ENCODE assay signal across 2 cellular contexts in the genomic region with DNA sequence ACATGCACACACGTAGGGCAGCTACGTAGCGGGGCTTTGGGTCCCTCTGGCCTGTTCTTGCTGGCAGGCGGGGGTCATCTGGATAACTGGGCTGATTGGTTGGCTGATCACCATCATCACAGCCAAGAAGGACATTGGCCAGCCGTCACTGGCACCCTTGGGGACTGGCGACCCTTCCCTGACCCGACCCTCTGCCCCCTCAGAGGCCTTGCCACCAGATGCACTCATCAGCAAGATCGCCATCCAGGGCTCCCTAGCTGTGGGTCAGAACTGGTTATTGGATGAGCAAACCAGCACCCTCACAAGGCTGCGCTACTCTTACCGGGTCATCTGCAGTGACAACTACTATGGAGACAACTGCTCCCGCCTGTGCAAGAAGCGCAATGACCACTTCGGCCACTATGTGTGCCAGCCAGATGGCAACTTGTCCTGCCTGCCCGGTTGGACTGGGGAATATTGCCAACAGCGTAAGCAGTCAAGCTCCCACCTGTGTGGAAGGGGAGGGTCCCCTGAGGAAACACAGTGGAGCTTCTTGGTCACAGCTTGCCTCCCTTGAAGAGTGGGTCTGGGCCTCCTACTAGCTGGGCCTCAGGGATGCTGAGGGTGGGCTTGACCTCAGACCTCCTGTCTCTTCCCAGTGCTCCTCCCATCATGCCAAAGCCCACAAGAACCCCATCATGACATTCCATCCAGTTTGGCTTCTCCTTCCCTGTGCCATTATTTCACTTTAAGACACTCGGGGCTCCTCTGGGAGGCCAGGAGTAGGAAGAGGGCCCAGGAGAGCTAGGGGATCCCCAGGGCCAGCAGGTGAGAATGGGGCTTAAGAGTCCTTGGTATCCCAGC.
TF ChIP-seq lines count a peak whose summit lies in the region.

No MANE protein-coding gene starts in this region.

TF ChIP-seq in IMR-90, 13 proteins besides CTCF, POLR2A, EP300 and RAD21:
- TF ChIP-seq MAFK (IDR thresholded peaks at IDR 0.05; ENCODE audit: low read depth, low read length), result no peak
- no peak for TF ChIP-seq FOS (IDR thresholded peaks at IDR 0.05; ENCODE audit: low read depth, low read length)
- TF ChIP-seq BHLHE40 (IDR thresholded peaks at IDR 0.05; ENCODE audit: low read depth, low read length), result no peak
- no peak for TF ChIP-seq MAZ (IDR thresholded peaks at IDR 0.05; ENCODE audit: borderline replicate concordance, low read depth, low read length)
- TF ChIP-seq MXI1 (IDR thresholded peaks at IDR 0.05; ENCODE audit: borderline replicate concordance, low read depth, low read length), result no peak
- no peak for TF ChIP-seq RCOR1 (IDR thresholded peaks at IDR 0.05; ENCODE audit: insufficient replicate concordance, low read length)
- TF ChIP-seq RFX5 (IDR thresholded peaks at IDR 0.05; ENCODE audit: low read depth, low read length), result no peak
- TF ChIP-seq CHD1 (IDR thresholded peaks at IDR 0.05; ENCODE audit: low read depth, low read length), result no peak
- TF ChIP-seq, protein P1, sequence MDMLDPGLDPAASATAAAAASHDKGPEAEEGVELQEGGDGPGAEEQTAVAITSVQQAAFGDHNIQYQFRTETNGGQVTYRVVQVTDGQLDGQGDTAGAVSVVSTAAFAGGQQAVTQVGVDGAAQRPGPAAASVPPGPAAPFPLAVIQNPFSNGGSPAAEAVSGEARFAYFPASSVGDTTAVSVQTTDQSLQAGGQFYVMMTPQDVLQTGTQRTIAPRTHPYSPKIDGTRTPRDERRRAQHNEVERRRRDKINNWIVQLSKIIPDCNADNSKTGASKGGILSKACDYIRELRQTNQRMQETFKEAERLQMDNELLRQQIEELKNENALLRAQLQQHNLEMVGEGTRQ (IDR thresholded peaks at IDR 0.05; ENCODE audit: low read depth, low read length), result no peak
- TF ChIP-seq, protein P2, sequence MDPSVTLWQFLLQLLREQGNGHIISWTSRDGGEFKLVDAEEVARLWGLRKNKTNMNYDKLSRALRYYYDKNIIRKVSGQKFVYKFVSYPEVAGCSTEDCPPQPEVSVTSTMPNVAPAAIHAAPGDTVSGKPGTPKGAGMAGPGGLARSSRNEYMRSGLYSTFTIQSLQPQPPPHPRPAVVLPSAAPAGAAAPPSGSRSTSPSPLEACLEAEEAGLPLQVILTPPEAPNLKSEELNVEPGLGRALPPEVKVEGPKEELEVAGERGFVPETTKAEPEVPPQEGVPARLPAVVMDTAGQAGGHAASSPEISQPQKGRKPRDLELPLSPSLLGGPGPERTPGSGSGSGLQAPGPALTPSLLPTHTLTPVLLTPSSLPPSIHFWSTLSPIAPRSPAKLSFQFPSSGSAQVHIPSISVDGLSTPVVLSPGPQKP (IDR thresholded peaks at IDR 0.05; ENCODE audit: borderline replicate concordance, low read depth, low read length), result no peak
- no peak for TF ChIP-seq SMC3 (IDR thresholded peaks at IDR 0.05; ENCODE audit: low read depth, low read length)

TF ChIP-seq in endothelial cell of umbilical vein, 7 proteins besides CTCF, POLR2A, EP300 and RAD21:
- TF ChIP-seq POLR2AphosphoS5 (IDR thresholded peaks at IDR 0.05; ENCODE audit: insufficient read depth, low read depth, low read length) (no peak), MYC (IDR thresholded peaks at IDR 0.05; ENCODE audit: low read depth, low read length) (no peak), EZH2 (IDR thresholded peaks at IDR 0.05; ENCODE audit: borderline replicate concordance, low read depth, low read length, severe bottlenecking) (no peak), JUN (IDR thresholded peaks at IDR 0.05; ENCODE audit: borderline replicate concordance, insufficient read depth, insufficient read length, low read depth) (no peak), GATA2 (IDR thresholded peaks at IDR 0.05; ENCODE audit: insufficient read depth, insufficient read length, low read depth, low read length) (no peak), FOS (IDR thresholded peaks at IDR 0.05; ENCODE audit: borderline replicate concordance, insufficient read depth, low read length) (no peak)
- TF ChIP-seq, protein P3, sequence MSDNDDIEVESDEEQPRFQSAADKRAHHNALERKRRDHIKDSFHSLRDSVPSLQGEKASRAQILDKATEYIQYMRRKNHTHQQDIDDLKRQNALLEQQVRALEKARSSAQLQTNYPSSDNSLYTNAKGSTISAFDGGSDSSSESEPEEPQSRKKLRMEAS (IDR thresholded peaks at IDR 0.05; ENCODE audit: insufficient read depth, insufficient read length), result no peak
